Comparison of ENCODE assay signal across 16 cellular contexts in the genomic region with DNA sequence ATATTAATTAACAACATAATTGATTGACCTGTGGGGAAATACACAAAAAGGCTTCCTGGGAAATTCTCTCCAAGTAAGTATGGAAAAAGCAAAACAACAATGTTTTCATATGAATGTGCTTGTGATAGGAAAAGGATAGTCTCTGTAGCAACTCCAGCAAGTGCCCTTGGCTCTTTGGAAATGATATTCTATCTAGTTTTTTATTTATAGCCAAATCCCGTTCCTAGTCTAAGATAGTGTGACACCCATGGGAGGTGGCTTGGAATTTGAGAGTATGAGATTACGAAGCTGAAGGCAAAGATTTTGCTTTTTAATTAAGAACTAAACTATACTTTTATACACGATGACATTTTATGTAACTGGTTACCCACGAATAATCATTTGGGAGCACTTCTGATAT.
"Had no signal": no experiment of that assay in that cellular context is flagged by ENCODE, and none has a peak within 500 bp of the region (broad histone marks: within the 10 kb centered on the region; RNA-seq: fewer than 3 reads in every experiment).

No MANE protein-coding gene starts in this region.

- H3K4me3 ChIP-seq: adrenal gland, left lung, neural progenitor cell had no signal

- H3K4me2 ChIP-seq: neural progenitor cell had no signal

- ATAC-seq: activated CD4-positive, alpha-beta T cell treated with anti-CD3 and anti-CD28 coated beads for 36 hours; activated naive CD4-positive, alpha-beta T cell treated with anti-CD3 and anti-CD28 coated beads, Interleukin-2, amount 50 U/mL, for 72 hours; effector memory CD8-positive, alpha-beta T cell; left lung had no signal

- H3K27me3 ChIP-seq: adrenal gland, neural progenitor cell had no signal

- H3K27ac ChIP-seq: left lung, neural progenitor cell had no signal

- H2AFZ ChIP-seq: neural progenitor cell had no signal

- H3K36me3 ChIP-seq: adrenal gland, left lung, neural progenitor cell had no signal

- H3K9me3 ChIP-seq: adrenal gland, left lung had no signal

- H3K9ac ChIP-seq: neural progenitor cell had no signal

- DNase-seq: activated CD4-positive, alpha-beta T cell treated with anti-CD3 and anti-CD28 coated beads for 36 hours; activated CD4-positive, alpha-beta T cell treated with anti-CD3 and anti-CD28 coated beads, Interleukin-2, amount 50 U/mL, for 48 hours; activated gamma-delta T cell treated with Interleukin-2 at 50 U/mL for 16 hours; activated T-cell treated with anti-CD3 and anti-CD28 coated beads for 4 hours; adrenal gland; effector memory CD8-positive, alpha-beta T cell; glutamatergic neuron; kidney; left lung; naive B cell; stimulated activated CD4-positive, alpha-beta T cell treated with anti-CD3 and anti-CD28 coated beads, Interleukin-12 subunit alpha, Interleukin-12 subunit beta, amount 100 ng/mL, for 4 hours; stimulated activated CD4-positive, alpha-beta T cell treated with anti-CD3 and anti-CD28 coated beads, Interleukin-1b, Interleukin-23, amount 100 ng/mL, for 48 hours; stimulated activated CD8-positive, alpha-beta memory T cell treated with anti-CD3 and anti-CD28 coated beads, Interleukin-4, amount 100 ng/mL, for 48 hours; stimulated activated naive CD4-positive, alpha-beta T cell had no signal
